In the genomic region with DNA sequence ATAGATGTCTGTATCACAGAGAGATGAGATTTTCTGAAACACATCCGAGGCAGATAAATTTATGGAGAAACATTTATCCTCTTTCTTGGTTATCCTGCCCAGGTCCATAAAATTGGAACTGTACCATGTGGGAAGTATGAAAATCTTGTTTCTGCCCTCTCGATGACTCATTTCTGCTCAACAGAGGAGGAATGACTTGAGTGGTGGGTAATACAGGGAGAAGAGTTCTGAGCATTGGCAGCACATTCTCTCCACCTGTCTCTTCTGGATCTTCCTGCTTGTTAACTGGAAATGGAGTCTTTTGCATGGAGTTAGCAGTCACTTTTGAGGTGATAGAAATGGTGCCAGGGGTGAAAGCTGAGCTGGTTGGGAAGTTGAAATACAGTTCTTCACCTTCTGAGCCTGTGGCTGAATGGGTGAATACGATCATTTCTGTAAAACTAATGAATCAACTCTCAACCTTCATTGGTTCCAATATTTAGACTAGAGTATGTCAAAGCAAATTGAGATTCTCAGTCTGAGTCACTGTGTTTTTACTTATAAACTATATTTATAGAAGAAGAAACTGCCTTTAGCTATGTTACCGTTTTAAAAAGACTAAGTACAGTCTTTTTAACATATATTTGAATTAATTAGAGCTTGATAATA, we compare ENCODE assay signal across 24 cellular contexts.
DNase-seq lines count a peak whose midpoint lies in the region; ATAC-seq and TF ChIP-seq lines count a peak whose summit lies in the region.
"Had no signal": no experiment of that assay in that cellular context is flagged by ENCODE, and none has a peak within 500 bp of the region (broad histone marks: within the 10 kb centered on the region; RNA-seq: fewer than 3 reads in every experiment).

No MANE protein-coding gene starts in this region.

- no TSS peak for BruUV-seq in mammary epithelial cell (replicated peaks; lab: Mats Ljungman, UMichigan)

- H3K9ac ChIP-seq in mammary epithelial cell (ENCODE audit: insufficient read depth, low read length) (no peak overlapping the region), mesenchymal stem cell (ENCODE audit: low read length) (no peak overlapping the region)

- H3K9me3 ChIP-seq in mammary epithelial cell (replicated peaks; ENCODE audit: insufficient read depth, low read length) = no peaks in the 10 kb centered on the region
- peaks cover 2% of the 10 kb centered on the region for H3K9me3 ChIP-seq in mesenchymal stem cell (ENCODE audit: control insufficient read depth, low read length)
- H3K9me3 ChIP-seq: BE2C, heart right ventricle, lower lobe of right lung, transverse colon had no signal

- no peak overlapping the region for H2BK12ac ChIP-seq in mesenchymal stem cell (ENCODE audit: low read length in 2 of 2)

- H2BK120ac ChIP-seq in mesenchymal stem cell (ENCODE audit: low read depth, low read length) = no peak overlapping the region

- no peaks in the 10 kb centered on the region for H3K79me2 ChIP-seq in mammary epithelial cell (ENCODE audit: insufficient read depth, low read length)

- H2BK5ac ChIP-seq in mesenchymal stem cell (ENCODE audit: low read depth, low read length, poor library complexity, severe bottlenecking) = no peak overlapping the region

- H2AK5ac ChIP-seq in mesenchymal stem cell (ENCODE audit: low read length, severe bottlenecking) = no peak overlapping the region

- dilution Hi-C loops in mammary epithelial cell (cut with HindIII; ENCODE audit: low sequenced_read_pairs) = no loop called here

- H4K8ac ChIP-seq in mesenchymal stem cell (ENCODE audit: low read length) = no peak overlapping the region

- no peak overlapping the region for H3K18ac ChIP-seq in mesenchymal stem cell (ENCODE audit: low read depth in 1 of 2, low read length in 2 of 2)

- ATAC-seq in HG03139 (IDR thresholded peaks at IDR 0.05; ENCODE audit: unreplicated experiment) (no peak), HG02884 (IDR thresholded peaks at IDR 0.05; ENCODE audit: unreplicated experiment) (no peak)
- ATAC-seq: CD8-positive, alpha-beta T cell; heart right ventricle had no signal

- no peak overlapping the region for H2AFZ ChIP-seq in mammary epithelial cell (ENCODE audit: low read depth, low read length)
- no peak overlapping the region for H2AFZ ChIP-seq in mesenchymal stem cell (ENCODE audit: low read depth, low read length)

- H3K27ac ChIP-seq in mammary epithelial cell (ENCODE audit: insufficient read depth, low read depth, low read length) (no peak overlapping the region), mesenchymal stem cell (ENCODE audit: low read length, poor library complexity, severe bottlenecking) (no peak overlapping the region)
- H3K27ac ChIP-seq: foreskin keratinocyte, heart right ventricle, lower lobe of right lung, transverse colon had no signal

- H3K14ac ChIP-seq in mesenchymal stem cell (ENCODE audit: low read length in 2 of 2) = no peak overlapping the region

- DNase-seq in EL (peak; percentile 57), M059J (ENCODE audit: low read depth) (peak; percentile 24), mammary epithelial cell (peak; percentile 1), mesenchymal stem cell (peak; percentile 2), T1000 (lab: John Stamatoyannopoulos, UW) (no peak), NCI-H146 (lab: John Stamatoyannopoulos, UW) (no peak)
- DNase-seq: activated CD4-positive, alpha-beta T cell treated with anti-CD3 and anti-CD28 coated beads, Interleukin-2, amount 50 U/mL, for 1 hour; activated effector memory CD4-positive, alpha-beta T cell treated with Interleukin-2 at 50 U/mL for 16 hours; activated T-cell treated with anti-CD3 and anti-CD28 coated beads, Interleukin-2, amount 50 U/mL, for 1 hour; anterior cingulate cortex; BE2C; CD8-positive, alpha-beta T cell; central memory CD4-positive, alpha-beta T cell; heart right ventricle; lower lobe of right lung; NCI-H1105; NCI-H2081; NCI-H524 treated with DMSO at 0.1 percent for 48 hours; SHP77; stimulated activated CD4-positive, alpha-beta T cell treated with anti-CD3 and anti-CD28 coated beads, Interleukin-4, amount 100 ng/mL, for 4 hours; transverse colon had no signal

- no peak overlapping the region for H4K91ac ChIP-seq in mesenchymal stem cell (ENCODE audit: low read length)

- H3K36me3 ChIP-seq in mammary epithelial cell (ENCODE audit: insufficient read depth, low read length) (no peaks in the 10 kb centered on the region), mesenchymal stem cell (ENCODE audit: control insufficient read depth in 1 of 2, insufficient read depth in 2 of 2, low read depth in 1 of 2, low read length in 2 of 2) (no peaks in the 10 kb centered on the region)
- H3K36me3 ChIP-seq: BE2C, heart right ventricle, lower lobe of right lung, transverse colon had no signal

- no peak overlapping the region for H3K4ac ChIP-seq in mesenchymal stem cell (ENCODE audit: low read depth in 1 of 2, low read length in 2 of 2)

- intact Hi-C loops in mammary epithelial cell (cut with micrococcal nuclease) = no loop called here

- no peak overlapping the region for H2BK15ac ChIP-seq in mesenchymal stem cell (ENCODE audit: low read depth, poor library complexity, severe bottlenecking)

- H3K4me1 ChIP-seq in mammary epithelial cell (ENCODE audit: insufficient read depth, low read length) (peaks cover 5% of the 10 kb centered on the region), mesenchymal stem cell (ENCODE audit: control insufficient read depth, insufficient read depth, low read depth, low read length) (no peaks in the 10 kb centered on the region)
- H3K4me1 ChIP-seq: BE2C, foreskin keratinocyte, heart right ventricle, lower lobe of right lung, transverse colon had no signal

- in situ Hi-C loops in mammary epithelial cell (cut with MboI; ENCODE audit: low sequenced_read_pairs in 2 of 2) = no loop called here

- no peak for TF ChIP-seq CTCF in mammary epithelial cell (conservative IDR thresholded peaks at IDR 0.05 in 1 of 2, IDR thresholded peaks at IDR 0.05 in 1 of 2; ENCODE audit: extremely low read depth in 1 of 2, insufficient read depth in 1 of 2, low read depth in 1 of 2, low read length in 2 of 2)

- H4K20me1 ChIP-seq in mammary epithelial cell (ENCODE audit: insufficient read depth, low read length) = no peaks in the 10 kb centered on the region

- H3K27me3 ChIP-seq in mammary epithelial cell (ENCODE audit: insufficient read depth, low read length) (no peaks in the 10 kb centered on the region), mesenchymal stem cell (ENCODE audit: control insufficient read depth in 1 of 2, insufficient read depth in 1 of 2, low read length in 2 of 2) (no peaks in the 10 kb centered on the region)
- H3K27me3 ChIP-seq: BE2C, foreskin keratinocyte, heart right ventricle, transverse colon had no signal

- H3K79me1 ChIP-seq in mesenchymal stem cell (replicated peaks; ENCODE audit: low read length, poor library complexity, severe bottlenecking) = no peaks in the 10 kb centered on the region

- 65% methylated on average over 4 of the region's 4 CpGs for WGBS in mammary epithelial cell (ENCODE audit: low coverage, missing lambda C conversion rate)
- 58% methylated on average over 2 of the region's 4 CpGs for WGBS in mesenchymal stem cell

- H3K23ac ChIP-seq in mesenchymal stem cell (ENCODE audit: low read length in 2 of 2) = no peak overlapping the region

- H3K4me3 ChIP-seq in mammary epithelial cell (replicated peaks in 1 of 3; ENCODE audit: insufficient read depth in 1 of 3, low read depth in 2 of 3, low read length in 3 of 3) = no peak overlapping the region
- H3K4me3 ChIP-seq in mesenchymal stem cell (ENCODE audit: insufficient read depth in 1 of 2, low read depth in 1 of 2, low read length in 2 of 2) = no peak overlapping the region
- H3K4me3 ChIP-seq: heart right ventricle, lower lobe of right lung, transverse colon had no signal

- CTCF ChIA-PET in mammary epithelial cell (lab: Charles Lee; ENCODE audit: low non-redundant PET) = no interaction called here

- H3K4me2 ChIP-seq in mammary epithelial cell (ENCODE audit: insufficient read depth, low read depth, low read length) (no peak overlapping the region), mesenchymal stem cell (ENCODE audit: low read length, poor library complexity, severe bottlenecking) (no peak overlapping the region)

Comparison
In these comparisons a context has a peak if more than half of its experiments do, and no peak if none do; other contexts are left out.
1. DNase-seq: peak in EL (single experiment), M059J (single experiment), mammary epithelial cell (single experiment) and mesenchymal stem cell (single experiment); none in T1000 (single experiment) and NCI-H146 (single experiment).